Comparison of ENCODE assay signal across 12 cellular contexts in the genomic region with DNA sequence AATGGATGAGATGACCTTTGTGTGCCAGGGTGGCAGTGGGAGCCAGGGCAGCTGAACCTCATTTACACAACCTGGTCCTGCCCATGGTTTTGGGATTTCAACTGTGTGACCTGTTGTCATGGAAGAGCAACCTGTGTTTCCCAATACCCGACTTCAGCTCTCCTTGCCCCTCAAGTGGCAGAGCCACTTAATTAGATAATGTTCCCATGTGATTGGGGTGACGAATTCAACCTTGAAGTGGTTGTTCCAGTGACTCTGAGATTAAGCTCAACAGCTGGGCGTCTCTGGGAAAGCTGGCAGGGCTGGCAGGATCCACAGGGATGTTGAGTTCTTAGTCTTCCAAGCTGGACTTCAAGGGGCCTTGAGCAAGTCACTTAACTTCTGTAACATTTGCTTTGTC.
"Had no signal": no experiment of that assay in that cellular context is flagged by ENCODE, and none has a peak within 500 bp of the region (broad histone marks: within the 10 kb centered on the region; RNA-seq: fewer than 3 reads in every experiment).

No MANE protein-coding gene starts in this region.

- ATAC-seq: activated T-helper 17 cell treated with anti-CD3 and anti-CD28 coated beads, Interleukin-2, amount 50 U/mL, for 72 hours; effector memory CD8-positive, alpha-beta T cell; left lobe of liver; stimulated activated memory B cell treated with anti-CD40 and anti-IgM and Interleukin-4, amounts not matched to agents 10 μg/mL and 1 μg/mL and 100 μg/mL, for 72 hours had no signal

- H3K4me1 ChIP-seq: tibial nerve had no signal

- FAIRE-seq: frontal cortex, islet of Langerhans had no signal

- H3K9me3 ChIP-seq: ovary, tibial nerve had no signal

- H3K27me3 ChIP-seq: ovary, tibial nerve had no signal

- H3K27ac ChIP-seq: epithelial cell of prostate, ovary, tibial nerve had no signal

- H3K4me3 ChIP-seq: ovary, tibial nerve had no signal

- DNase-seq: activated naive CD4-positive, alpha-beta T cell treated with Interleukin-2 at 50 U/mL for 16 hours; aorta; cerebellar nuclear complex; effector memory CD8-positive, alpha-beta T cell; ovary had no signal

- H3K36me3 ChIP-seq: ovary, tibial nerve had no signal
